Comparison of ENCODE assay signal across 26 cellular contexts in genomic region chrX:113726009-113726408, GRCh38.
DNase-seq lines count a peak whose midpoint lies in the region; ATAC-seq and TF ChIP-seq lines count a peak whose summit lies in the region.
"Had no signal": no experiment of that assay in that cellular context is flagged by ENCODE, and none has a peak within 500 bp of the region (broad histone marks: within the 10 kb centered on the region; RNA-seq: fewer than 3 reads in every experiment).

No MANE protein-coding gene starts in this region.

- H3K36me3 Mint-ChIP-seq in CD4-positive, CD25-positive, alpha-beta regulatory T cell, result no peaks in the 10 kb centered on the region
- H3K36me3 Mint-ChIP-seq: activated naive CD8-positive, alpha-beta T cell treated with anti-CD3 and anti-CD28 coated beads, Interleukin-2, amount 10 ng/mL, durations not matched to agents 7 days and 5 days; brain had no signal

- H3K4me1 ChIP-seq in CD4-positive, CD25-positive, alpha-beta regulatory T cell (ENCODE audit: control insufficient read depth, insufficient read depth, low read length, poor library complexity, severe bottlenecking), result no peaks in the 10 kb centered on the region
- H3K4me1 ChIP-seq: BE2C had no signal

- H3K27ac Mint-ChIP-seq in CD4-positive, CD25-positive, alpha-beta regulatory T cell, result peak overlapping the region in 1 of 3 donors; percentile 13
- H3K27ac Mint-ChIP-seq: activated naive CD8-positive, alpha-beta T cell treated with anti-CD3 and anti-CD28 coated beads, Interleukin-2, amount 10 ng/mL, durations not matched to agents 7 days and 5 days; activated T-helper 2 cell treated with anti-CD3 and anti-CD28 coated beads, Interferon-gamma antibody, Interleukin-2, Interleukin-4, amounts not matched to agents 10 μg/mL and 5 μg/mL and 100 μg/mL, durations not matched to agents 14 hours and 24 hours and 36 hours; brain; nephron had no signal

- no peak overlapping the region for H3K27ac ChIP-seq in CD4-positive, CD25-positive, alpha-beta regulatory T cell (ENCODE audit: insufficient read depth, low read length, poor library complexity, severe bottlenecking)
- H3K27ac ChIP-seq: thoracic aorta had no signal

- no peak for DNase-seq in CD4-positive, CD25-positive, alpha-beta regulatory T cell
- DNase-seq in H4 (ENCODE audit: low spot score) (no peak), foreskin fibroblast (no peak), CD1c-positive myeloid dendritic cell (ENCODE audit: extremely low spot score) (no peak)
- DNase-seq in activated CD4-positive, alpha-beta T cell treated with anti-CD3 and anti-CD28 coated beads for 4 hours, result no peak
- DNase-seq: activated CD4-positive, alpha-beta T cell treated with anti-CD3 and anti-CD28 coated beads, Interleukin-2, amount 50 U/mL, for 1 hour; activated naive CD8-positive, alpha-beta T cell treated with anti-CD3 and anti-CD28 coated beads, Interleukin-2, amount 10 ng/mL, durations not matched to agents 7 days and 5 days; BE2C; Calu3; EL; GOT3; NCI-H1694 treated with DMSO at 0.1 percent for 48 hours; NCI-H345; NCI-H82; posterior cingulate gyrus; SHP77; stimulated activated naive CD4-positive, alpha-beta T cell had no signal

- no peaks in the 10 kb centered on the region for H3K9me3 ChIP-seq in CD4-positive, CD25-positive, alpha-beta regulatory T cell (ENCODE audit: control insufficient read depth in 2 of 2, low read length in 2 of 2)
- H3K9me3 ChIP-seq: BE2C, thoracic aorta had no signal

- TF ChIP-seq CTCF in foreskin fibroblast (IDR thresholded peaks at IDR 0.05; ENCODE audit: low read depth, low read length), result no peak

- peaks cover 0 to 4% (median under 1%) of the 10 kb centered on the region in 4 donors for H3K4me1 Mint-ChIP-seq in CD4-positive, CD25-positive, alpha-beta regulatory T cell
- H3K4me1 Mint-ChIP-seq: activated naive CD8-positive, alpha-beta T cell treated with anti-CD3 and anti-CD28 coated beads, Interleukin-2, amount 10 ng/mL, durations not matched to agents 7 days and 5 days; brain; nephron had no signal

- no peak for ATAC-seq in CD4-positive, CD25-positive, alpha-beta regulatory T cell (ENCODE audit: low read depth in 2 of 2)
- ATAC-seq in GM19351 (IDR thresholded peaks at IDR 0.05; ENCODE audit: unreplicated experiment), result peak; percentile 47
- ATAC-seq in HG02678 (IDR thresholded peaks at IDR 0.05; ENCODE audit: unreplicated experiment), result peak; percentile 54
- peak; percentile 41 for ATAC-seq in HG03565 (IDR thresholded peaks at IDR 0.05; ENCODE audit: unreplicated experiment)
- ATAC-seq: K562, left lobe of liver had no signal

- H3K9me3 Mint-ChIP-seq in CD4-positive, CD25-positive, alpha-beta regulatory T cell, result peaks cover 0 to 5% (median 1%) of the 10 kb centered on the region in 7 donors
- H3K9me3 Mint-ChIP-seq: activated naive CD8-positive, alpha-beta T cell treated with anti-CD3 and anti-CD28 coated beads, Interleukin-2, amount 10 ng/mL, durations not matched to agents 7 days and 5 days; brain had no signal

- no peaks in the 10 kb centered on the region for H3K27me3 Mint-ChIP-seq in CD4-positive, CD25-positive, alpha-beta regulatory T cell
- H3K27me3 Mint-ChIP-seq: activated naive CD8-positive, alpha-beta T cell treated with anti-CD3 and anti-CD28 coated beads, Interleukin-2, amount 10 ng/mL, durations not matched to agents 7 days and 5 days; brain had no signal

- H3K27me3 ChIP-seq in CD4-positive, CD25-positive, alpha-beta regulatory T cell (ENCODE audit: control insufficient read depth, insufficient read depth, low read length), result no peaks in the 10 kb centered on the region
- H3K27me3 ChIP-seq: BE2C had no signal

- peak overlapping the region; percentile 41 for H3K4me3 ChIP-seq in CD4-positive, CD25-positive, alpha-beta regulatory T cell (ENCODE audit: low read depth, low read length)
- H3K4me3 ChIP-seq in foreskin fibroblast (ENCODE audit: low read depth in 1 of 2, low read length in 2 of 2), result no peak overlapping the region
- H3K4me3 ChIP-seq: K562, thoracic aorta had no signal

- H3K36me3 ChIP-seq in CD4-positive, CD25-positive, alpha-beta regulatory T cell (ENCODE audit: control insufficient read depth, insufficient read depth, low read length), result no peaks in the 10 kb centered on the region
- H3K36me3 ChIP-seq: BE2C, thoracic aorta had no signal

- peak overlapping the region in 1 of 4 donors; percentile 41 for H3K4me3 Mint-ChIP-seq in CD4-positive, CD25-positive, alpha-beta regulatory T cell
- H3K4me3 Mint-ChIP-seq: activated naive CD8-positive, alpha-beta T cell treated with anti-CD3 and anti-CD28 coated beads, Interleukin-2, amount 10 ng/mL, durations not matched to agents 7 days and 5 days; brain; nephron had no signal

Comparison
In these comparisons a context has a peak if more than half of its experiments do, and no peak if none do; other contexts are left out.
1. ATAC-seq: peak in GM19351 (single experiment), HG02678 (single experiment) and HG03565 (single experiment); none in CD4-positive, CD25-positive, alpha-beta regulatory T cell (0 of 2).